In the genomic region with DNA sequence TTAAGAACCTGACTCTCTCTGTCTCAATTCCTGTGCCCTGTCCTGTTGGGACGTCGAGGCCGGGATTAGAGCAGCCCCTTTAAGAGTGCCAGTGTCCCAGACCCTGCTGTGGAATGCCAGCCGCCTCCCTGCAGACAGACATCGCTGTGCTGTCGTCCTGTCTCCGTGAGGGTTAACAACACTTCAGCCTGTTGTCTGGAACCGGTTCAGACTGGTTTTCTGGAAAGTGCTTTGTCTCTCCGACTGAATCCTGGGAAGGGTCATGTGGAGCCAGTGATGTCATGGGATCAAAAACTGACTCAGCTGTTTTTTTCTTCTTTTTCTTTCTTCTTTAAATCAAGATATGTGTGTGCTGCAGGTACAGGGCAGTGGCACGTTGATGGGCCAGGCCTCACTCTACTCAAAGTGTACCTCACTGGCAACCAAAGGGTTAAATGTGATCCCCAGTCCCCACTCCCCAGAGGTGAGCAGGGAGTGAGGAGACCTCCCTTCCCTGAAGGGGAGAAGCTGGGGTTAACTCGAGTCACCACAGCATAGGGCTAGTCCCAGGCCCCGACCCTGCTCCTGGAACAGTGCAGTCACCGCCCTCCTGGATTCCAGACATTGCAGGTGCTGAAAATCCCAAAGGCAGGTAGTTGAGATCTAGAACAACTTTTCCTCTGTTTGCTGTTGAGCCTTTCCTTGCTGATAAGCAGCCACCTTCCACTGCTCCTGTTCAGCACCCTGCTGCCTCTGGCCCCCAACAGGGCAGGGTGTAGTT, we compare ENCODE assay signal across 1 cellular context.
A peak's percentile ranks its signal among the peaks of the same experiment; 100 is the strongest.
TF ChIP-seq lines count a peak whose summit lies in the region.

No MANE protein-coding gene starts in this region.

TF ChIP-seq in HepG2, 621 proteins besides CTCF, POLR2A, EP300 and RAD21:
- TF ChIP-seq MAFK (conservative IDR thresholded peaks at IDR 0.05 in 1 of 2, IDR thresholded peaks at IDR 0.05 in 1 of 2; ENCODE audit: low read length in 2 of 2) (peak; percentile 62 to 80), MAFF (IDR thresholded peaks at IDR 0.05; ENCODE audit: low read depth, low read length) (peak; percentile 62), ZNF652 (CRISPR knock-in tag; IDR thresholded peaks at IDR 0.05; ENCODE audit: borderline replicate concordance, low read depth) (peak; percentile 81)
- TF ChIP-seq, protein P1, sequence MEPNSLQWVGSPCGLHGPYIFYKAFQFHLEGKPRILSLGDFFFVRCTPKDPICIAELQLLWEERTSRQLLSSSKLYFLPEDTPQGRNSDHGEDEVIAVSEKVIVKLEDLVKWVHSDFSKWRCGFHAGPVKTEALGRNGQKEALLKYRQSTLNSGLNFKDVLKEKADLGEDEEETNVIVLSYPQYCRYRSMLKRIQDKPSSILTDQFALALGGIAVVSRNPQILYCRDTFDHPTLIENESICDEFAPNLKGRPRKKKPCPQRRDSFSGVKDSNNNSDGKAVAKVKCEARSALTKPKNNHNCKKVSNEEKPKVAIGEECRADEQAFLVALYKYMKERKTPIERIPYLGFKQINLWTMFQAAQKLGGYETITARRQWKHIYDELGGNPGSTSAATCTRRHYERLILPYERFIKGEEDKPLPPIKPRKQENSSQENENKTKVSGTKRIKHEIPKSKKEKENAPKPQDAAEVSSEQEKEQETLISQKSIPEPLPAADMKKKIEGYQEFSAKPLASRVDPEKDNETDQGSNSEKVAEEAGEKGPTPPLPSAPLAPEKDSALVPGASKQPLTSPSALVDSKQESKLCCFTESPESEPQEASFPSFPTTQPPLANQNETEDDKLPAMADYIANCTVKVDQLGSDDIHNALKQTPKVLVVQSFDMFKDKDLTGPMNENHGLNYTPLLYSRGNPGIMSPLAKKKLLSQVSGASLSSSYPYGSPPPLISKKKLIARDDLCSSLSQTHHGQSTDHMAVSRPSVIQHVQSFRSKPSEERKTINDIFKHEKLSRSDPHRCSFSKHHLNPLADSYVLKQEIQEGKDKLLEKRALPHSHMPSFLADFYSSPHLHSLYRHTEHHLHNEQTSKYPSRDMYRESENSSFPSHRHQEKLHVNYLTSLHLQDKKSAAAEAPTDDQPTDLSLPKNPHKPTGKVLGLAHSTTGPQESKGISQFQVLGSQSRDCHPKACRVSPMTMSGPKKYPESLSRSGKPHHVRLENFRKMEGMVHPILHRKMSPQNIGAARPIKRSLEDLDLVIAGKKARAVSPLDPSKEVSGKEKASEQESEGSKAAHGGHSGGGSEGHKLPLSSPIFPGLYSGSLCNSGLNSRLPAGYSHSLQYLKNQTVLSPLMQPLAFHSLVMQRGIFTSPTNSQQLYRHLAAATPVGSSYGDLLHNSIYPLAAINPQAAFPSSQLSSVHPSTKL (CRISPR knock-in tag; IDR thresholded peaks at IDR 0.05), result no peak
